Comparison of ENCODE assay signal across 19 cellular contexts in genomic region chr4:20572976-20573375, GRCh38.
"Had no signal": no experiment of that assay in that cellular context is flagged by ENCODE, and none has a peak within 500 bp of the region (broad histone marks: within the 10 kb centered on the region; RNA-seq: fewer than 3 reads in every experiment).

No MANE protein-coding gene starts in this region.

- H3K9me3 ChIP-seq: colonic mucosa, thoracic aorta, upper lobe of right lung had no signal

- H3K4me1 ChIP-seq: colonic mucosa, upper lobe of right lung had no signal

- ATAC-seq: left cardiac atrium; natural killer cell treated with Interleukin-12 subunit alpha and Interleukin-12 subunit beta and Interleukin-15 and Interleukin-18, amount 100 ng/mL, for 72 hours; upper lobe of right lung had no signal

- H3K4me3 Mint-ChIP-seq: activated naive CD8-positive, alpha-beta T cell treated with anti-CD3 and anti-CD28 coated beads, Interleukin-2, amount 10 ng/mL, durations not matched to agents 7 days and 5 days; memory B cell; natural killer cell treated with Interleukin-12 subunit alpha and Interleukin-12 subunit beta and Interleukin-15 and Interleukin-18, amount 100 ng/mL, for 72 hours; T-helper 1 cell treated with Interleukin-12 subunit alpha and Interleukin-12 subunit beta and Interleukin-4 antibody, amounts not matched to agents 30 μg/mL and 1 μg/mL, for 36 hours had no signal

- H3K9me3 Mint-ChIP-seq: activated naive CD8-positive, alpha-beta T cell treated with anti-CD3 and anti-CD28 coated beads, Interleukin-2, amount 10 ng/mL, durations not matched to agents 7 days and 5 days; memory B cell; T-helper 1 cell treated with Interleukin-12 subunit alpha and Interleukin-12 subunit beta and Interleukin-4 antibody, amounts not matched to agents 30 μg/mL and 1 μg/mL, for 36 hours had no signal

- H3K27me3 ChIP-seq: colonic mucosa, upper lobe of right lung had no signal

- H3K4me1 Mint-ChIP-seq: activated naive CD8-positive, alpha-beta T cell treated with anti-CD3 and anti-CD28 coated beads, Interleukin-2, amount 10 ng/mL, durations not matched to agents 7 days and 5 days; memory B cell had no signal

- H3K36me3 ChIP-seq: colonic mucosa, upper lobe of right lung had no signal

- H3K36me3 Mint-ChIP-seq: activated naive CD8-positive, alpha-beta T cell treated with anti-CD3 and anti-CD28 coated beads, Interleukin-2, amount 10 ng/mL, durations not matched to agents 7 days and 5 days; memory B cell; natural killer cell treated with Interleukin-12 subunit alpha and Interleukin-12 subunit beta and Interleukin-15 and Interleukin-18, amount 100 ng/mL, for 72 hours had no signal

- DNase-seq: activated CD4-positive, alpha-beta T cell treated with anti-CD3 and anti-CD28 coated beads for 4 hours; activated CD4-positive, alpha-beta T cell treated with anti-CD3 and anti-CD28 coated beads, Interleukin-2, amount 50 U/mL, for 48 hours; activated CD4-positive, CD25-positive, alpha-beta regulatory T cell; activated naive CD4-positive, alpha-beta T cell treated with Interleukin-2 at 50 U/mL for 16 hours; activated naive CD8-positive, alpha-beta T cell treated with anti-CD3 and anti-CD28 coated beads, Interleukin-2, amount 10 ng/mL, durations not matched to agents 7 days and 5 days; activated T-cell treated with anti-CD3 and anti-CD28 coated beads, Interleukin-2, amount 50 U/mL, for 48 hours; amygdala; colonic mucosa; foreskin fibroblast; islet precursor cell; left cardiac atrium; stimulated activated CD4-positive, alpha-beta T cell treated with anti-CD3 and anti-CD28 coated beads, Interleukin-4, amount 100 ng/mL, for 24 hours; stimulated activated naive CD4-positive, alpha-beta T cell treated with Interleukin-2 at 50 U/mL for 16 hours; upper lobe of right lung had no signal

- H3K27ac ChIP-seq: colonic mucosa, thoracic aorta, upper lobe of right lung had no signal

- H3K27me3 Mint-ChIP-seq: activated naive CD8-positive, alpha-beta T cell treated with anti-CD3 and anti-CD28 coated beads, Interleukin-2, amount 10 ng/mL, durations not matched to agents 7 days and 5 days; memory B cell; natural killer cell treated with Interleukin-12 subunit alpha and Interleukin-12 subunit beta and Interleukin-15 and Interleukin-18, amount 100 ng/mL, for 72 hours; progenitor cell of endocrine pancreas had no signal

- H3K4me3 ChIP-seq: colonic mucosa, thoracic aorta, upper lobe of right lung had no signal

- H3K27ac Mint-ChIP-seq: activated naive CD8-positive, alpha-beta T cell treated with anti-CD3 and anti-CD28 coated beads, Interleukin-2, amount 10 ng/mL, durations not matched to agents 7 days and 5 days; memory B cell; natural killer cell treated with Interleukin-12 subunit alpha and Interleukin-12 subunit beta and Interleukin-15 and Interleukin-18, amount 100 ng/mL, for 72 hours; progenitor cell of endocrine pancreas; T-helper 1 cell treated with Interleukin-12 subunit alpha and Interleukin-12 subunit beta and Interleukin-4 antibody, amounts not matched to agents 30 μg/mL and 1 μg/mL, for 36 hours had no signal
